ENCODE assay signal across 8 cellular contexts in the genomic region with DNA sequence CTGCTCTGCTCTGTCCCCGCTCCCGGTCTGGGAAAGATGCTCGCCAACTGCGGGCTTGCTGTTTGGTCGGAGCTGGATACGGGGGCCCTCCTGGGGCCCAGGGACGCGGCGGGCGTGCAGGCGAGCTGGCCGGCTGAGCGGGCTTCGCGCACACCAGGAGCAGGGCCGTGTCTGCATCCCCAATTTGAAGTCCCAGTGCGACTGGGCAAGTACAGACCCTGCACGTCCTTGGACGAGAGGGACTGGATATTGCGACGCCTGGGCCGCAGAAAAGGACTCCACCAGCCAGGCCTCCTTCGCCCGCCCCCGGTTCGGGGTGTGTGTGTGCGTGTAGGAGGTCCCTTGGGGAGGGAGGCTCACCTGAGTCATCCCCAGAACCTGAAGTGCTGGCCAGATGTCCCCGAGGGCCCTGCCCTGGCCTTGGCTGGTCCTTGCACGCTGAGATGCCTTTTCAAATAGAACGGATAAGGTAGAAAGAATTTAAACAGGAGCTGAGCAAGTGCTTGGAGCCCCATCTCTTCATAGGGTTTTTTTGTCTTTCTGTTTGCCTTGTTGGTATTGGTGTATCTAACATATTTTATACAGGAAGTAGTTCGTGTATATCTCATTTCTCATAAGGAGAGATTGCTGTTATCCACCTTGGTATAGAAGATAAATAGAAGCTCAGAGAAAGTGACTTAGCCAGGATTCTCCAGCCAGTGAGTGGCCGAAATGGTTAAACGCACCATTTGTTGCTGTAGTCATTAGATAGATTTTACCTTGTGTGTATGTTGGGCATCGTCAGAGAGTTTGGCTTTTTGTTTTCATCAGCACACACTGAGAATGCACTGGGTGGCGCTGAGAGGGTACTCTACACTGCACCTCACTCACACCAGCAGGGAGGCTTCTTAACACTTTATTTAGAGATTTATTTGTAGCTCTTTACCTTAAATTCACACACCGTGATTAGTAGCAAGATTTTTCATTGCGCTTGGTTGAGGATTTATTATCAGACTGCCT. TPM values are rescaled to one million over a fixed set of nuclear protein-coding genes. Genes with fewer than 3 reads are reported as not detected.
A peak's percentile ranks its signal among the peaks of the same experiment; 100 is the strongest.
DNase-seq lines count a peak whose midpoint lies in the region; ATAC-seq and TF ChIP-seq lines count a peak whose summit lies in the region.

No MANE protein-coding gene starts in this region.

- H3K4me3 Mint-ChIP-seq in CD4-positive, alpha-beta T cell = peak overlapping the region; percentile 89

- peak; percentile 19 for ATAC-seq in CD4-positive, alpha-beta T cell (ENCODE audit: poor library complexity)
- peak; percentile 42 for ATAC-seq in HG03135 (IDR thresholded peaks at IDR 0.05; ENCODE audit: unreplicated experiment)

- H3K9ac ChIP-seq in SU-DHL-6 (ENCODE audit: low read length) = peak overlapping the region; percentile 70

- H3K4me3 ChIP-seq in SU-DHL-6 (ENCODE audit: insufficient read depth, low read length, poor library complexity, severe bottlenecking) = peak overlapping the region; percentile 57
- H3K4me3 ChIP-seq in cardiac fibroblast (replicated peaks in 1 of 2; ENCODE audit: low read depth in 2 of 2, low read length in 2 of 2) = peak overlapping the region; percentile 73 to 84
- H3K4me3 ChIP-seq in lower leg skin (ENCODE audit: low read depth, poor library complexity, severe bottlenecking) = peak overlapping the region; percentile 91

- H3K4me2 ChIP-seq in SU-DHL-6 (ENCODE audit: low read depth, low read length, poor library complexity, severe bottlenecking) = peak overlapping the region; percentile 65

- TF ChIP-seq POLR2A in GM18951 (IDR thresholded peaks at IDR 0.05; ENCODE audit: extremely low read depth, insufficient read depth, insufficient read length) = peak; percentile 16
- TF ChIP-seq POLR2A in lower leg skin (IDR thresholded peaks at IDR 0.05) = no peak

- TF ChIP-seq CTCF in CD4-positive, alpha-beta T cell (IDR thresholded peaks at IDR 0.05) = no peak
- TF ChIP-seq CTCF in SU-DHL-6 (IDR thresholded peaks at IDR 0.05; ENCODE audit: insufficient read depth, low read length, poor library complexity, severe bottlenecking) = peak; percentile 13
- no peak for TF ChIP-seq CTCF in cardiac fibroblast (IDR thresholded peaks at IDR 0.05; ENCODE audit: low read depth, low read length)
- TF ChIP-seq CTCF in lower leg skin (IDR thresholded peaks at IDR 0.05) = no peak

- peaks cover 48% of the 10 kb centered on the region for H3K4me1 Mint-ChIP-seq in CD4-positive, alpha-beta T cell (ENCODE audit: low read depth)

- no peaks in the 10 kb centered on the region for H3K9me3 ChIP-seq in CD4-positive, alpha-beta T cell (ENCODE audit: control insufficient read depth, low read length)
- no peaks in the 10 kb centered on the region for H3K9me3 ChIP-seq in SU-DHL-6 (ENCODE audit: insufficient read depth, low read length)

- no peak overlapping the region for H2AFZ ChIP-seq in SU-DHL-6 (ENCODE audit: low read depth, low read length, severe bottlenecking)

- H3K9me3 Mint-ChIP-seq in CD4-positive, alpha-beta T cell = peaks cover 2% of the 10 kb centered on the region

- CTCF ChIA-PET in CD4-positive, alpha-beta T cell (lab: Charles Lee) = interaction anchor here (0.5 kb wide), 1 partner anchor 40 kb away, joined by 3 read pairs; no protein-coding TSS in a partner anchor

- no peaks in the 10 kb centered on the region for H3K36me3 ChIP-seq in SU-DHL-6 (ENCODE audit: low read length)

- H3K27me3 ChIP-seq in CD4-positive, alpha-beta T cell (ENCODE audit: control insufficient read depth, insufficient read depth, low read length) = no peaks in the 10 kb centered on the region
- H3K27me3 ChIP-seq in SU-DHL-6 (ENCODE audit: low read length) = no peaks in the 10 kb centered on the region

- H3K27ac Mint-ChIP-seq in CD4-positive, alpha-beta T cell = peak overlapping the region; percentile 83

- in situ Hi-C loops in GM18951 (cut with MboI; ENCODE audit: low sequenced_read_pairs, unreplicated experiment) = no loop called here

- peaks cover 11% of the 10 kb centered on the region for H3K36me3 Mint-ChIP-seq in CD4-positive, alpha-beta T cell (ENCODE audit: low read depth)

- intact Hi-C loops in CD4-positive, alpha-beta T cell (cut with DNase I, micrococcal nuclease) = loop anchor here (5.0 to 10.0 kb wide), 2 partner anchors 98 to 296 kb away; partner anchors contain the start of gene ING1 (in 1 of the 2)
- intact Hi-C loops in lower leg skin (cut with DNase I; ENCODE audit: low total_unique reads) = no loop called here

- H3F3A ChIP-seq in SU-DHL-6 (ENCODE audit: insufficient read depth) = no peaks in the 10 kb centered on the region

- H4K20me1 ChIP-seq in SU-DHL-6 (ENCODE audit: low read depth, low read length) = no peaks in the 10 kb centered on the region

- POLR2A ChIA-PET in CD4-positive, alpha-beta T cell (lab: Charles Lee) = interaction anchor here (0.8 to 2.3 kb wide), 7 partner anchors 9 to 299 kb away, joined by 3 to 17 read pairs (median 4); no protein-coding TSS in a partner anchor

- no peaks in the 10 kb centered on the region for H3K27me3 Mint-ChIP-seq in CD4-positive, alpha-beta T cell

- H3K79me2 ChIP-seq in SU-DHL-6 (ENCODE audit: insufficient read depth, low read length) = peaks cover 52% of the 10 kb centered on the region

- H3K9me2 ChIP-seq in SU-DHL-6 (replicated peaks; ENCODE audit: insufficient read depth, low read length) = no peaks in the 10 kb centered on the region

- 7 to 11% methylated on average over 29 to 37 of the region's 37 CpGs for WGBS in lower leg skin, 2 donors

- DNase-seq in CD4-positive, alpha-beta T cell = peak in 6 of 10 experiments; percentile 6 to 47 (median 16)
- peak; percentile 55 to 85 for DNase-seq in cardiac fibroblast (ENCODE audit: low read depth in 2 of 2)
- peak in 1 of 2 donors; percentile 21 for DNase-seq in lower leg skin (ENCODE audit: low spot score in 2 of 2)
- peak; percentile 6 to 20 for DNase-seq in stimulated activated CD8-positive, alpha-beta memory T cell treated with anti-CD3 and anti-CD28 coated beads, Interleukin-7, amount 100 ng/mL, for 48 hours (ENCODE audit: extremely low read depth in 1 of 2, low read depth in 1 of 2)
- DNase-seq in effector CD4-positive, alpha-beta T cell = no peak

- peak overlapping the region; percentile 56 for H3K27ac ChIP-seq in CD4-positive, alpha-beta T cell (ENCODE audit: low read depth, low read length)
- 0 out of 2 replicates have a peak overlapping the region, but pooled peaks have one; percentile 24 for H3K27ac ChIP-seq in SU-DHL-6 (ENCODE audit: low read depth, low read length)

RNA-seq across cellular contexts. Expression of gene NAXD, which starts 1.1 kb away (rescaled TPM):
- 10 to 100 TPM; 17.4 to 17.8 TPM for total RNA-seq in CD4-positive, alpha-beta T cell
- total RNA-seq in lower leg skin = 10 to 100 TPM; 32.7 to 34.5 (median 33.6) TPM

RNA-seq across cellular contexts. Expression of gene RAB20, which starts 54.9 kb away (rescaled TPM):
- 1 to 10 TPM in 1 of 2 experiments, under 1 TPM in 1; 0.89 to 1.4 TPM for total RNA-seq in CD4-positive, alpha-beta T cell
- total RNA-seq in lower leg skin = 1 to 10 TPM; 3.9 to 9.1 (median 6.2) TPM
